Comparison of ENCODE assay signal across 8 cellular contexts in the genomic region with DNA sequence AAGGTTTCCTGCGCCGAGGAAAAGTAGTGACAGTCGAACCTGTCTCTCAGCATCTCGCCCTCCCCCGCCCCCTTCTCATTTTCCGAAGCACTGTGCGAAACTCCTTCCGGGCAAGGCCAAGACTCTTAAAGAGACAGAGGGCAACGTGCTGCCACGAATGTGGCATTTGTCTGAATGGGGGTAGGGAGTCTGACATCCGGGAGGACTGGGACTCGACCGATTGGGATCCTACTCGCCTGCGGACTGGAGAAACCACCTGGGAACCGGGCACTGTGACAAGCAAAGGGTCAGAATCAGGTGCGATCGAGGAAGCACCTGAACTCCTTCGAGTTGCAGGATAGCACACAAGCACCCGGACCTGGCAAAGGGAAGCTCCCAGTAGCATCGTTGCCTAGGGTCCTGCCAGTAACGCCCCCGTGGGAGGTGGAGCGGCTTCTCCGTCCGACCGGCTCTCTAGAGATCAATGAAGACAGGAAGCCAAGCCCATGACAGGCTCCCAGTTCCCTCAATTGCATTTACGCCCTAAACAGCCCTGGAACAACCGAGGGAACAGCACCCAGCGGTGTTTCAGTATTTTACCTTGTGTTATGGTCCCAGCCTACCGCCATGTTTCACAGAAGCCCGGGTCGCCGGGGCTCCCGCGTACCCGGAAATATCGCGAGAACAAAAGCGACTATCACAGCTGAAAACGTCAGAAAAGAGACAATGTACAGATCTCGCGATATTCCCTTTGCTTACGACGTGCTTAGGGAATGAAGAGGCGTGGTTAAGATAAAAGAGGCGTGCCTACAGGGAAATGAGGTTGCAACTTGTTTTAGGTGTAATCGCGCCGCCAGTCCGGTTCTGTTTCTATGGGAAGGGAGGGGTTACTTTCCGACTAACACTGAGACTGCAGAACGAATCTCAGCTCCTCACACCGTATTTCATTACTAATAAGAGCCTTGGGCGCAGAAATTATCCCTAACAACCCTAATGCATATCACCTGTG. TPM values are rescaled to one million over a fixed set of nuclear protein-coding genes. Genes with fewer than 3 reads are reported as not detected.
DNase-seq lines count a peak whose midpoint lies in the region; ATAC-seq lines count a peak whose summit lies in the region.

A gene with protein sequence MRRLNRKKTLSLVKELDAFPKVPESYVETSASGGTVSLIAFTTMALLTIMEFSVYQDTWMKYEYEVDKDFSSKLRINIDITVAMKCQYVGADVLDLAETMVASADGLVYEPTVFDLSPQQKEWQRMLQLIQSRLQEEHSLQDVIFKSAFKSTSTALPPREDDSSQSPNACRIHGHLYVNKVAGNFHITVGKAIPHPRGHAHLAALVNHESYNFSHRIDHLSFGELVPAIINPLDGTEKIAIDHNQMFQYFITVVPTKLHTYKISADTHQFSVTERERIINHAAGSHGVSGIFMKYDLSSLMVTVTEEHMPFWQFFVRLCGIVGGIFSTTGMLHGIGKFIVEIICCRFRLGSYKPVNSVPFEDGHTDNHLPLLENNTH (minus strand): TSS at position 637 of the 988 bp plus-strand sequence. CDS start 9,539 bp downstream, outside the sequence.

- DNase-seq in COLO668 (lab: John Stamatoyannopoulos, UW; ENCODE audit: unreplicated experiment) (peak; percentile 86), HT1080 (ENCODE audit: low read depth) (peak; percentile 96), NOMO-1 treated with DMSO at 0.1 percent for 48 hours (lab: John Stamatoyannopoulos, UW; ENCODE audit: unreplicated experiment) (peak; percentile 99), medulla oblongata (ENCODE audit: extremely low spot score) (peak; percentile 99)
- peak; percentile 74 to 86 for DNase-seq in activated CD8-positive, alpha-beta memory T cell treated with anti-CD3 and anti-CD28 coated beads for 4 hours (ENCODE audit: low read depth in 2 of 2)
- peak; percentile 88 to 92 (median 91) for DNase-seq in effector memory CD8-positive, alpha-beta T cell
- DNase-seq in stimulated activated CD8-positive, alpha-beta memory T cell treated with anti-CD3 and anti-CD28 coated beads, Interleukin-12 subunit alpha, Interleukin-12 subunit beta, amount 100 ng/mL, for 1 hour (ENCODE audit: low read depth), result peak; percentile 83

- ATAC-seq in GM21360 (IDR thresholded peaks at IDR 0.05; ENCODE audit: unreplicated experiment), result peak; percentile 96
- peak; percentile 86 for ATAC-seq in effector memory CD8-positive, alpha-beta T cell (replicated peaks)

- peaks cover 18 to 35% of the 10 kb centered on the region in 2 donors for H3K4me1 Mint-ChIP-seq in effector memory CD8-positive, alpha-beta T cell (ENCODE audit: low read depth in 2 of 2)

- peak within 1 kb of the TSS; percentile 94 to 95 for H3K27ac Mint-ChIP-seq in effector memory CD8-positive, alpha-beta T cell

- H3K9me3 Mint-ChIP-seq in effector memory CD8-positive, alpha-beta T cell, result no peaks in the 10 kb centered on the region

- H3K4me3 Mint-ChIP-seq in effector memory CD8-positive, alpha-beta T cell, result peak within 1 kb of the TSS; percentile 90 to 92

- peaks cover 19% of the 10 kb centered on the region for H3K36me3 Mint-ChIP-seq in effector memory CD8-positive, alpha-beta T cell (ENCODE audit: insufficient read depth)

- H3K27me3 Mint-ChIP-seq in effector memory CD8-positive, alpha-beta T cell, result no peaks in the 10 kb centered on the region

RNA-seq across cellular contexts. Expression of the gene that starts here (rescaled TPM):
- total RNA-seq in HT1080 (2014; rRNA removed; shearing (Covaris generic)), result 92.8 and 105 TPM in 2 replicates
- 126 and 141 TPM in 2 replicates for polyA plus RNA-seq in HT1080 (2015; cell fraction: cytosol; rRNA removed)
- polyA plus RNA-seq in HT1080 (2015; cell fraction: nucleus; rRNA removed), result 80.9 and 122 TPM in 2 replicates

Comparison
In these comparisons a context has a peak if more than half of its experiments do, and no peak if none do; other contexts are left out.
1. Peak in every context shown above with its lines: DNase-seq and ATAC-seq.